26 cellular contexts compared by ENCODE assay signal in genomic region chr2:172009823-172010222, GRCh38. TPM values are rescaled to one million over a fixed set of nuclear protein-coding genes. Genes with fewer than 3 reads are reported as not detected.
A peak's percentile ranks its signal among the peaks of the same experiment; 100 is the strongest.
DNase-seq lines count a peak whose midpoint lies in the region; ATAC-seq, FAIRE-seq and TF ChIP-seq lines count a peak whose summit lies in the region.
"Had no signal": no experiment of that assay in that cellular context is flagged by ENCODE, and none has a peak within 500 bp of the region (broad histone marks: within the 10 kb centered on the region; RNA-seq: fewer than 3 reads in every experiment).

No MANE protein-coding gene starts in this region.

- dilution Hi-C loops in mammary epithelial cell (cut with HindIII; ENCODE audit: low sequenced_read_pairs): no loop called here

- in situ Hi-C loops in mammary epithelial cell (cut with MboI; ENCODE audit: low sequenced_read_pairs in 2 of 2): no loop called here
- in situ Hi-C loops in K562 (cut with MboI): no loop called here

- H3K9me3 ChIP-seq in mammary epithelial cell (replicated peaks; ENCODE audit: insufficient read depth, low read length) (no peaks in the 10 kb centered on the region), breast epithelium (no peaks in the 10 kb centered on the region), Karpas-422 (ENCODE audit: low read length) (no peaks in the 10 kb centered on the region), K562 (replicated peaks; ENCODE audit: control insufficient read depth, insufficient read depth, low read depth, low read length) (no peaks in the 10 kb centered on the region), heart right ventricle (peaks cover 0 to 8% (median 0%) of the 10 kb centered on the region in 11 donors), OCI-LY7 (ENCODE audit: low read length) (no peaks in the 10 kb centered on the region)

- no peak overlapping the region for H3K27ac ChIP-seq in mammary epithelial cell (ENCODE audit: insufficient read depth, low read depth, low read length)
- H3K27ac ChIP-seq in breast epithelium: no peak overlapping the region
- no peak overlapping the region for H3K27ac ChIP-seq in Karpas-422 (ENCODE audit: low read length)
- H3K27ac ChIP-seq in K562 (ENCODE audit: extremely low read depth, low read depth, low read length): no peak overlapping the region
- no peak overlapping the region for H3K27ac ChIP-seq in heart right ventricle
- H3K27ac ChIP-seq in OCI-LY7 (ENCODE audit: low read depth, low read length, poor library complexity, severe bottlenecking): no peak overlapping the region
- H3K27ac ChIP-seq: C4-2B, SK-N-MC had no signal

- H3K79me2 ChIP-seq in mammary epithelial cell (ENCODE audit: insufficient read depth, low read length) (peaks cover 4% of the 10 kb centered on the region), Karpas-422 (ENCODE audit: low read length) (no peaks in the 10 kb centered on the region), K562 (ENCODE audit: control insufficient read depth, insufficient read depth, low read length) (no peaks in the 10 kb centered on the region), OCI-LY7 (ENCODE audit: insufficient read depth, low read depth, low read length) (no peaks in the 10 kb centered on the region)

- H4K20me1 ChIP-seq in mammary epithelial cell (ENCODE audit: insufficient read depth, low read length) (no peaks in the 10 kb centered on the region), Karpas-422 (ENCODE audit: insufficient read depth, low read depth, low read length) (no peaks in the 10 kb centered on the region), K562 (replicated peaks; ENCODE audit: control insufficient read depth, insufficient read depth, low read length) (no peaks in the 10 kb centered on the region), OCI-LY7 (ENCODE audit: insufficient read depth, low read length) (no peaks in the 10 kb centered on the region)

- H3K4me3 ChIP-seq in mammary epithelial cell (replicated peaks in 1 of 3; ENCODE audit: insufficient read depth in 1 of 3, low read depth in 2 of 3, low read length in 3 of 3) (no peak overlapping the region), breast epithelium (no peak overlapping the region), Karpas-422 (ENCODE audit: low read length) (no peak overlapping the region), K562 (no peak overlapping the region), heart right ventricle (no peak overlapping the region), OCI-LY7 (ENCODE audit: low read depth, low read length, poor library complexity, severe bottlenecking) (no peak overlapping the region)
- H3K4me3 ChIP-seq: SK-N-MC had no signal

- TF ChIP-seq EP300 in K562 (IDR thresholded peaks at IDR 0.05; ENCODE audit: low read length): no peak

- no peaks in the 10 kb centered on the region for H3K36me3 ChIP-seq in mammary epithelial cell (ENCODE audit: insufficient read depth, low read length)
- H3K36me3 ChIP-seq in breast epithelium: no peaks in the 10 kb centered on the region
- H3K36me3 ChIP-seq in Karpas-422 (ENCODE audit: insufficient read depth, low read length): no peaks in the 10 kb centered on the region
- no peaks in the 10 kb centered on the region for H3K36me3 ChIP-seq in K562 (ENCODE audit: control insufficient read depth, insufficient read depth, low read length)
- no peaks in the 10 kb centered on the region for H3K36me3 ChIP-seq in heart right ventricle
- H3K36me3 ChIP-seq in OCI-LY7 (ENCODE audit: insufficient read depth, low read length): no peaks in the 10 kb centered on the region

- no peak for TF ChIP-seq POLR2A in breast epithelium (IDR thresholded peaks at IDR 0.05)
- TF ChIP-seq POLR2A in K562 (conservative IDR thresholded peaks at IDR 0.05): no peak

- H3K9me1 ChIP-seq in K562 (ENCODE audit: control insufficient read depth, insufficient read depth, low read length): no peaks in the 10 kb centered on the region

- peak overlapping the region; percentile 22 for H2AFZ ChIP-seq in mammary epithelial cell (ENCODE audit: low read depth, low read length)
- H2AFZ ChIP-seq in Karpas-422 (ENCODE audit: low read length): peak overlapping the region; percentile 58; the same call in 1 of the 2 replicates
- no peak overlapping the region for H2AFZ ChIP-seq in K562 (ENCODE audit: low read depth, low read length)
- H2AFZ ChIP-seq in OCI-LY7 (ENCODE audit: low read length): no peak overlapping the region

- CTCF ChIA-PET in mammary epithelial cell (lab: Charles Lee; ENCODE audit: low non-redundant PET) (no interaction called here), K562 (lab: Yijun Ruan, JAX; ENCODE audit: low intra/inter-chr PET ratio) (no interaction called here), OCI-LY7 (lab: Charles Lee; ENCODE audit: unreplicated experiment) (no interaction called here)

- H3K9me2 ChIP-seq in Karpas-422 (replicated peaks; ENCODE audit: insufficient read depth, low read length) (no peaks in the 10 kb centered on the region), OCI-LY7 (ENCODE audit: insufficient read depth, low read length) (no peaks in the 10 kb centered on the region)

- POLR2A ChIA-PET in K562 (lab: Yijun Ruan, JAX): interaction anchor here (1.0 kb wide), 1 partner anchor 11 kb away, joined by 3 read pairs; no protein-coding TSS in a partner anchor
- POLR2A ChIA-PET in OCI-LY7 (lab: Charles Lee): interaction anchor here (0.6 to 0.7 kb wide), 3 partner anchors 9 to 437 kb away, joined by 3 to 4 read pairs (median 3); no protein-coding TSS in a partner anchor

- H3K4me2 ChIP-seq in mammary epithelial cell (ENCODE audit: insufficient read depth, low read depth, low read length) (no peak overlapping the region), Karpas-422 (ENCODE audit: low read depth, low read length, poor library complexity, severe bottlenecking) (no peak overlapping the region), K562 (ENCODE audit: insufficient read depth, low read length) (no peak overlapping the region), OCI-LY7 (ENCODE audit: low read length) (no peak overlapping the region)

- no peak for TF ChIP-seq RAD21 in K562 (CRISPR knock-in tag; conservative IDR thresholded peaks at IDR 0.05 in 1 of 2, IDR thresholded peaks at IDR 0.05 in 1 of 2)

- H3K4me1 ChIP-seq in mammary epithelial cell (ENCODE audit: insufficient read depth, low read length) (peaks cover 10% of the 10 kb centered on the region), breast epithelium (no peaks in the 10 kb centered on the region), Karpas-422 (ENCODE audit: low read length) (peaks cover 28% of the 10 kb centered on the region), K562 (replicated peaks in 1 of 2; ENCODE audit: control insufficient read depth in 2 of 2, insufficient read depth in 2 of 2, low read length in 2 of 2) (peaks cover 0 to 7% of the 10 kb centered on the region in 2 experiments; a peak in 2 of 5 replicates), heart right ventricle (peaks cover 0 to 17% (median 0%) of the 10 kb centered on the region in 9 donors), OCI-LY7 (ENCODE audit: insufficient read depth, low read length, poor library complexity, severe bottlenecking) (peaks cover 3% of the 10 kb centered on the region)

- ATAC-seq in K562: no peak
- ATAC-seq in heart right ventricle: no peak
- no peak for ATAC-seq in HG02885 (IDR thresholded peaks at IDR 0.05; ENCODE audit: poor library complexity, unreplicated experiment)

- 100% methylated on average over 4 of the region's 4 CpGs for WGBS in mammary epithelial cell (ENCODE audit: low coverage, missing lambda C conversion rate)
- 73% methylated on average over 4 of the region's 4 CpGs for WGBS in K562 (ENCODE audit: insufficient coverage, low coverage, missing lambda C conversion rate)
- WGBS in heart right ventricle, 2 donors: 86 to 92% methylated on average over 4 of the region's 4 CpGs

- no peak for FAIRE-seq in K562 (lab: Jason Lieb, UNC)
- FAIRE-seq: GM19239, H1 had no signal

- intact Hi-C loops in mammary epithelial cell (cut with micrococcal nuclease) (no loop called here), breast epithelium (cut with DNase I; ENCODE audit: low total_unique reads) (no loop called here), K562 (cut with micrococcal nuclease) (no loop called here), heart right ventricle (cut with DNase I) (no loop called here), OCI-LY7 (cut with micrococcal nuclease; ENCODE audit: unreplicated experiment) (loop anchor here (10.0 kb wide), 1 partner anchor 95 kb away; the partner anchor contains the start of gene DLX2)

- H3K9ac ChIP-seq in mammary epithelial cell (ENCODE audit: insufficient read depth, low read length) (no peak overlapping the region), Karpas-422 (ENCODE audit: low read length) (no peak overlapping the region), K562 (ENCODE audit: insufficient read depth in 1 of 2, low read depth in 2 of 2, low read length in 2 of 2) (no peak overlapping the region)

- H3K27me3 ChIP-seq in mammary epithelial cell (ENCODE audit: insufficient read depth, low read length): no peaks in the 10 kb centered on the region
- no peaks in the 10 kb centered on the region for H3K27me3 ChIP-seq in breast epithelium
- H3K27me3 ChIP-seq in Karpas-422 (ENCODE audit: low read length): no peaks in the 10 kb centered on the region
- no peaks in the 10 kb centered on the region for H3K27me3 ChIP-seq in K562 (ENCODE audit: control insufficient read depth in 2 of 2, insufficient read depth in 2 of 2, low read length in 2 of 2)
- H3K27me3 ChIP-seq in heart right ventricle: no peaks in the 10 kb centered on the region

- DNase-seq in mammary epithelial cell (no peak), breast epithelium (ENCODE audit: low spot score in 2 of 2) (no peak), Karpas-422 (no peak), K562 (ENCODE audit: extremely low read depth in 1 of 4, low spot score in 3 of 4) (no peak), heart right ventricle (no peak), OCI-LY7 (ENCODE audit: low spot score) (no peak)
- DNase-seq: 8988T; AML-193; Calu3; CD8-positive, alpha-beta memory T cell; DMS153; GF-D8; HFFc6; KBM-7; NCI-H1417; NCI-H187; NCI-H446; NCI-H526; RPMI8226; SHP77; SW 1271 had no signal

- BruUV-seq in mammary epithelial cell (replicated peaks; lab: Mats Ljungman, UMichigan) (no TSS peak), K562 (replicated peaks; lab: Mats Ljungman, UMichigan) (TSS peak; percentile 26), OCI-LY7 (replicated peaks; lab: Mats Ljungman, UMichigan) (no TSS peak)

- TF ChIP-seq CTCF in mammary epithelial cell (conservative IDR thresholded peaks at IDR 0.05 in 1 of 2, IDR thresholded peaks at IDR 0.05 in 1 of 2; ENCODE audit: extremely low read depth in 1 of 2, insufficient read depth in 1 of 2, low read depth in 1 of 2, low read length in 2 of 2): no peak
- TF ChIP-seq CTCF in breast epithelium (IDR thresholded peaks at IDR 0.05): no peak
- TF ChIP-seq CTCF in K562 (IDR thresholded peaks at IDR 0.05 in 2 of 3, conservative IDR thresholded peaks at IDR 0.05 in 1 of 3; ENCODE audit: insufficient read depth in 2 of 3, low read depth in 1 of 3, low read length in 3 of 3): no peak
- no peak for TF ChIP-seq CTCF in heart right ventricle (IDR thresholded peaks at IDR 0.05)
- no peak for TF ChIP-seq CTCF in OCI-LY7 (conservative IDR thresholded peaks at IDR 0.05; ENCODE audit: low read length)

RNA-seq across cellular contexts. Expression of gene METAP1D, which starts 10.1 kb away (rescaled TPM):
- 1 to 10 TPM; 3.3 to 4.7 TPM for total RNA-seq in mammary epithelial cell
- polyA plus RNA-seq in mammary epithelial cell: 2.9 TPM
- polyA minus RNA-seq in mammary epithelial cell: 7.7 TPM
- 10 to 100 TPM in 1 of 3 donors, 1 to 10 TPM in 2; 6.2 to 12.5 (median 7.8) TPM for total RNA-seq in breast epithelium
- 4.9 and 20.7 TPM in 2 replicates for total RNA-seq in Karpas-422 (2014; rRNA removed; shearing (Covaris generic); ENCODE audit: low replicate concordance)
- total RNA-seq in K562 (2011; cell fraction: chromatin; rRNA removed; ENCODE audit: low replicate concordance): 22.7 and 40.0 TPM in 2 replicates
- total RNA-seq in K562 (2011; cell fraction: nucleolus; rRNA removed): 11.0 and 14.9 TPM in 2 replicates
- total RNA-seq in K562 (2011; cell fraction: nucleoplasm; rRNA removed): 23.9 and 25.0 TPM in 2 replicates
- 10.2 TPM in 2 replicates for total RNA-seq in K562 (2014; rRNA removed)
- total RNA-seq in K562 (2014; rRNA removed; fragmentation: Illumina TruSeq; extraction: Trizol): 17.0 and 17.2 TPM in 2 replicates
- 15.6 and 17.8 TPM in 2 replicates for total RNA-seq in K562 (2015; rRNA removed; fragmentation: Illumina TruSeq; extraction: Trizol)
- total RNA-seq in K562 (2021): 9.9 and 10.8 TPM in 2 replicates
- 20.0 and 22.5 TPM in 2 replicates for polyA plus RNA-seq in K562 (2011; rRNA removed)
- polyA plus RNA-seq in K562 (2011; cell fraction: cytosol; rRNA removed): 5.7 and 10.8 TPM in 2 replicates
- 34.4 and 43.2 TPM in 2 replicates for polyA plus RNA-seq in K562 (2011; cell fraction: nucleus; rRNA removed)
- polyA plus RNA-seq in K562 (2012): 11.6 and 21.5 TPM in 2 replicates
- 16.7 and 23.4 TPM in 2 replicates for polyA plus RNA-seq in K562 (2014; fragmentation: Illumina TruSeq; extraction: Trizol)
- polyA plus RNA-seq in K562 (2014; fragmentation: Nextera tagmentation; extraction: Ambion mirVana): 10 to 100 TPM in 1 of 2 experiments, 1 to 10 TPM in 1; 8.0 to 10.4 TPM
- 15.7 and 17.8 TPM in 2 replicates for polyA plus RNA-seq in K562 (2014; rRNA removed)
- polyA minus RNA-seq in K562 (2011; rRNA and poly(A)+ RNA removed): 19.2 and 22.6 TPM in 2 replicates
- 5.2 and 6.3 TPM in 2 replicates for polyA minus RNA-seq in K562 (2011; cell fraction: cytosol; rRNA and poly(A)+ RNA removed)
- polyA minus RNA-seq in K562 (2011; cell fraction: nucleus; rRNA and poly(A)+ RNA removed): 25.7 and 37.0 TPM in 2 replicates
- total RNA-seq in heart right ventricle: 1 to 10 TPM; 3.7 to 8.3 (median 6.1) TPM
- 1 to 10 TPM; 3.4 to 7.8 TPM for polyA plus RNA-seq in heart right ventricle
- total RNA-seq in OCI-LY7 (2014; rRNA removed; shearing (Covaris generic)): 4.5 and 11.0 TPM in 2 replicates
- 8.7 and 11.8 TPM in 2 replicates for total RNA-seq in OCI-LY7 (2022)

Comparison
In these comparisons a context has a peak if more than half of its experiments do, and no peak if none do; other contexts are left out.
1. H2AFZ ChIP-seq: peak in mammary epithelial cell (single experiment) and Karpas-422 (single experiment); none in K562 (single experiment) and OCI-LY7 (single experiment).